ENCODE assay signal across 22 cellular contexts in genomic region chr1:237199026-237199425, GRCh38.
A peak's percentile ranks its signal among the peaks of the same experiment; 100 is the strongest.
DNase-seq lines count a peak whose midpoint lies in the region; ATAC-seq lines count a peak whose summit lies in the region.
"Had no signal": no experiment of that assay in that cellular context is flagged by ENCODE, and none has a peak within 500 bp of the region (broad histone marks: within the 10 kb centered on the region; RNA-seq: fewer than 3 reads in every experiment).

No MANE protein-coding gene starts in this region.

- no peak overlapping the region for H4K8ac ChIP-seq in trophoblast cell (ENCODE audit: low read depth, low read length)

- no CpG with 5 or more reads among the region's 6 CpGs for WGBS in trophoblast cell (ENCODE audit: extremely low coverage, insufficient coverage, insufficient read length)

- H3K27ac ChIP-seq in trophoblast cell (ENCODE audit: low read depth, low read length) = no peak overlapping the region
- H3K27ac ChIP-seq: KMS-11, SK-N-MC had no signal

- H4K12ac ChIP-seq in trophoblast cell (ENCODE audit: low read depth, low read length) = peak overlapping the region; percentile 43

- no peaks in the 10 kb centered on the region for H3K79me1 ChIP-seq in trophoblast cell (ENCODE audit: low read length)

- H3K4me1 Mint-ChIP-seq in activated CD4-positive, alpha-beta T cell treated with anti-CD3 and anti-CD28 coated beads, Interleukin-2, amount 10 ng/mL, durations not matched to agents 24 days and 14 days = no peaks in the 10 kb centered on the region
- no peaks in the 10 kb centered on the region for H3K4me1 Mint-ChIP-seq in activated CD4-positive, alpha-beta T cell treated with anti-CD3 and anti-CD28 coated beads for 36 hours
- H3K4me1 Mint-ChIP-seq: CD4-positive, CD25-positive, alpha-beta regulatory T cell had no signal

- H2AK5ac ChIP-seq in trophoblast cell (ENCODE audit: low read length) = no peak overlapping the region

- POLR2A ChIA-PET in activated CD4-positive, alpha-beta T cell treated with anti-CD3 and anti-CD28 coated beads for 36 hours (lab: Charles Lee) = no interaction called here

- ATAC-seq in activated CD4-positive, alpha-beta T cell treated with anti-CD3 and anti-CD28 coated beads for 36 hours = no peak
- ATAC-seq in GM18520 (IDR thresholded peaks at IDR 0.05; ENCODE audit: unreplicated experiment) (peak; percentile 62), HG02852 (IDR thresholded peaks at IDR 0.05; ENCODE audit: unreplicated experiment) (no peak), HG03342 (IDR thresholded peaks at IDR 0.05; ENCODE audit: unreplicated experiment) (no peak)

- H3K18ac ChIP-seq in trophoblast cell (ENCODE audit: low read length) = no peak overlapping the region

- no peak overlapping the region for H3K14ac ChIP-seq in trophoblast cell (ENCODE audit: low read length)

- H3K36me3 ChIP-seq in trophoblast cell (ENCODE audit: control insufficient read depth in 1 of 2, insufficient read depth in 2 of 2, low read length in 2 of 2) = no peaks in the 10 kb centered on the region
- H3K36me3 ChIP-seq: BE2C had no signal

- no peak overlapping the region for H2BK120ac ChIP-seq in trophoblast cell (ENCODE audit: insufficient read depth, low read length, poor library complexity)

- H3K4me1 ChIP-seq in trophoblast cell (ENCODE audit: control insufficient read depth in 1 of 2, insufficient read depth in 2 of 2, low read length in 2 of 2) = peaks cover 0 to 5% of the 10 kb centered on the region in 2 experiments
- H3K4me1 ChIP-seq: BE2C had no signal

- H3K27ac Mint-ChIP-seq in activated CD4-positive, alpha-beta T cell treated with anti-CD3 and anti-CD28 coated beads, Interleukin-2, amount 10 ng/mL, durations not matched to agents 24 days and 14 days = no peak overlapping the region
- no peak overlapping the region for H3K27ac Mint-ChIP-seq in activated CD4-positive, alpha-beta T cell treated with anti-CD3 and anti-CD28 coated beads for 36 hours
- H3K27ac Mint-ChIP-seq: CD4-positive, CD25-positive, alpha-beta regulatory T cell had no signal

- H4K91ac ChIP-seq in trophoblast cell (ENCODE audit: low read depth, low read length) = no peak overlapping the region

- DNase-seq in activated CD4-positive, alpha-beta T cell treated with anti-CD3 and anti-CD28 coated beads, Interleukin-2, amount 10 ng/mL, durations not matched to agents 24 days and 14 days = peak; percentile 44
- no peak for DNase-seq in activated CD4-positive, alpha-beta T cell treated with anti-CD3 and anti-CD28 coated beads for 36 hours
- DNase-seq in HT1080 (ENCODE audit: low read depth) (peak; percentile 70), trophoblast cell (no peak)
- DNase-seq: BE2C; CD4-positive, CD25-positive, alpha-beta regulatory T cell; COR-L47; DMS153; EL; HCEC 1CT; NCI-H1417 treated with DMSO at 0.1 percent for 48 hours; NCI-H187 treated with DMSO at 0.1 percent for 48 hours; NCI-H2227 treated with DMSO at 0.1 percent for 48 hours; NCI-H510A treated with DMSO at 0.1 percent for 48 hours; NCI-H82; OCI-M1; Right ventricle myocardium superior had no signal

- no peaks in the 10 kb centered on the region for H3K9me3 ChIP-seq in trophoblast cell (ENCODE audit: insufficient read depth, low read depth, low read length)
- H3K9me3 ChIP-seq: BE2C had no signal

- no peaks in the 10 kb centered on the region for H3K27me3 ChIP-seq in trophoblast cell (ENCODE audit: insufficient read depth, low read length)
- H3K27me3 ChIP-seq: BE2C had no signal

- H3K9me3 Mint-ChIP-seq in activated CD4-positive, alpha-beta T cell treated with anti-CD3 and anti-CD28 coated beads, Interleukin-2, amount 10 ng/mL, durations not matched to agents 24 days and 14 days = no peaks in the 10 kb centered on the region
- H3K9me3 Mint-ChIP-seq in activated CD4-positive, alpha-beta T cell treated with anti-CD3 and anti-CD28 coated beads for 36 hours (ENCODE audit: low read depth) = no peaks in the 10 kb centered on the region
- H3K9me3 Mint-ChIP-seq: CD4-positive, CD25-positive, alpha-beta regulatory T cell had no signal

- no peak overlapping the region for H2AFZ ChIP-seq in trophoblast cell (ENCODE audit: insufficient read depth, low read length, poor library complexity)

- H3K27me3 Mint-ChIP-seq in activated CD4-positive, alpha-beta T cell treated with anti-CD3 and anti-CD28 coated beads, Interleukin-2, amount 10 ng/mL, durations not matched to agents 24 days and 14 days = no peaks in the 10 kb centered on the region
- H3K27me3 Mint-ChIP-seq in activated CD4-positive, alpha-beta T cell treated with anti-CD3 and anti-CD28 coated beads for 36 hours = peaks cover 3% of the 10 kb centered on the region

- no peak overlapping the region for H2BK5ac ChIP-seq in trophoblast cell (ENCODE audit: low read depth, low read length, poor library complexity)

- no peak overlapping the region for H3K4me3 ChIP-seq in trophoblast cell (ENCODE audit: low read depth, low read length)
- H3K4me3 ChIP-seq: SK-N-MC had no signal

- no peak overlapping the region for H3K23ac ChIP-seq in trophoblast cell (ENCODE audit: low read length)

- no peak overlapping the region for H3K9ac ChIP-seq in trophoblast cell (ENCODE audit: low read length)
- H3K9ac ChIP-seq: KMS-11 had no signal

- no peaks in the 10 kb centered on the region for H3K36me3 Mint-ChIP-seq in activated CD4-positive, alpha-beta T cell treated with anti-CD3 and anti-CD28 coated beads, Interleukin-2, amount 10 ng/mL, durations not matched to agents 24 days and 14 days (ENCODE audit: low read depth)
- H3K36me3 Mint-ChIP-seq in activated CD4-positive, alpha-beta T cell treated with anti-CD3 and anti-CD28 coated beads for 36 hours (ENCODE audit: low read depth) = no peaks in the 10 kb centered on the region
- H3K36me3 Mint-ChIP-seq: CD4-positive, CD25-positive, alpha-beta regulatory T cell had no signal

- H2BK12ac ChIP-seq in trophoblast cell (ENCODE audit: low read length) = no peak overlapping the region

- CTCF ChIA-PET in activated CD4-positive, alpha-beta T cell treated with anti-CD3 and anti-CD28 coated beads for 36 hours (lab: Charles Lee) = no interaction called here

- H3K4ac ChIP-seq in trophoblast cell (ENCODE audit: low read depth, low read length) = no peak overlapping the region

- H3K79me2 ChIP-seq in trophoblast cell (ENCODE audit: control insufficient read depth, insufficient read depth, low read length, poor library complexity) = peaks cover 2% of the 10 kb centered on the region

- H3K4me3 Mint-ChIP-seq in activated CD4-positive, alpha-beta T cell treated with anti-CD3 and anti-CD28 coated beads, Interleukin-2, amount 10 ng/mL, durations not matched to agents 24 days and 14 days = no peak overlapping the region
- H3K4me3 Mint-ChIP-seq in activated CD4-positive, alpha-beta T cell treated with anti-CD3 and anti-CD28 coated beads for 36 hours = no peak overlapping the region
- H3K4me3 Mint-ChIP-seq: CD4-positive, CD25-positive, alpha-beta regulatory T cell had no signal

- intact Hi-C loops in activated CD4-positive, alpha-beta T cell treated with anti-CD3 and anti-CD28 coated beads, Interleukin-2, amount 10 ng/mL, durations not matched to agents 24 days and 14 days (cut with micrococcal nuclease) = no loop called here
- intact Hi-C loops in activated CD4-positive, alpha-beta T cell treated with anti-CD3 and anti-CD28 coated beads for 36 hours (cut with DNase I, micrococcal nuclease) = no loop called here

- no peak overlapping the region for H3K4me2 ChIP-seq in trophoblast cell (ENCODE audit: low read length)
- H3K4me2 ChIP-seq: KMS-11 had no signal

Comparison
In these comparisons a context has a peak if more than half of its experiments do, and no peak if none do; other contexts are left out.
1. DNase-seq: peak in activated CD4-positive, alpha-beta T cell treated with anti-CD3 and anti-CD28 coated beads, Interleukin-2, amount 10 ng/mL, durations not matched to agents 24 days and 14 days (single experiment) and HT1080 (single experiment); none in activated CD4-positive, alpha-beta T cell treated with anti-CD3 and anti-CD28 coated beads for 36 hours (single experiment) and trophoblast cell (0 of 2).